In genomic region chr17:82901836-82902235, GRCh38 we compare ENCODE assay signal across 27 cellular contexts.
"Had no signal": no experiment of that assay in that cellular context is flagged by ENCODE, and none has a peak within 500 bp of the region (broad histone marks: within the 10 kb centered on the region; RNA-seq: fewer than 3 reads in every experiment).

No MANE protein-coding gene starts in this region.

- H3K4me3 ChIP-seq: adrenal gland, body of pancreas, K562, Peyer's patch, SJSA1 had no signal

- H3K27me3 Mint-ChIP-seq: activated naive CD8-positive, alpha-beta T cell treated with anti-CD3 and anti-CD28 coated beads, Interleukin-2, amount 10 ng/mL, durations not matched to agents 7 days and 5 days had no signal

- H3K27me3 ChIP-seq: adrenal gland, body of pancreas, Peyer's patch, SJSA1 had no signal

- DNase-seq: activated CD4-positive, alpha-beta T cell treated with anti-CD3 and anti-CD28 coated beads for 48 hours; activated CD4-positive, alpha-beta T cell treated with anti-CD3 and anti-CD28 coated beads, Interleukin-2, amount 50 U/mL, for 4 hours; activated CD4-positive, CD25-positive, alpha-beta regulatory T cell treated with anti-CD3 and anti-CD28 coated beads, Interleukin-2, amount 50 U/mL, for 72 hours; activated CD8-positive, alpha-beta memory T cell treated with anti-CD3 and anti-CD28 coated beads, Interleukin-2, amount 50 U/mL, for 48 hours; activated CD8-positive, alpha-beta T cell treated with anti-CD3 and anti-CD28 coated beads, Interleukin-2, amount 10 ng/mL, durations not matched to agents 7 days and 5 days; activated gamma-delta T cell; activated naive CD4-positive, alpha-beta T cell treated with anti-CD3 and anti-CD28 coated beads, Interleukin-2, amount 50 U/mL, for 16 hours; activated naive CD8-positive, alpha-beta T cell treated with anti-CD3 and anti-CD28 coated beads, Interleukin-2, amount 10 ng/mL, durations not matched to agents 7 days and 5 days; activated T-cell treated with anti-CD3 and anti-CD28 coated beads, Interleukin-2, amount 50 U/mL, for 1 hour; adrenal gland; anterior cingulate cortex; body of pancreas; central memory CD4-positive, alpha-beta T cell; Karpas-422; MM.1S; NCI-H1105; NCI-H1436 treated with DMSO at 0.1 percent for 48 hours; NCI-H187; NCI-H2081; NCI-H510A treated with DMSO at 0.1 percent for 48 hours; Peyer's patch; SHP77 had no signal

- H3K9me3 ChIP-seq: adrenal gland, body of pancreas, Peyer's patch, SJSA1 had no signal

- H3K4me3 Mint-ChIP-seq: activated CD8-positive, alpha-beta T cell treated with anti-CD3 and anti-CD28 coated beads, Interleukin-2, amount 10 ng/mL, durations not matched to agents 7 days and 5 days; activated naive CD8-positive, alpha-beta T cell treated with anti-CD3 and anti-CD28 coated beads, Interleukin-2, amount 10 ng/mL, durations not matched to agents 7 days and 5 days; T-helper 1 cell treated with Interleukin-12 subunit alpha and Interleukin-12 subunit beta and Interleukin-4 antibody, amounts not matched to agents 30 μg/mL and 1 μg/mL, for 36 hours; WTC11 had no signal

- H3K27ac ChIP-seq: adrenal gland, body of pancreas, Peyer's patch, RWPE1 had no signal

- H3K9me3 Mint-ChIP-seq: activated naive CD8-positive, alpha-beta T cell treated with anti-CD3 and anti-CD28 coated beads, Interleukin-2, amount 10 ng/mL, durations not matched to agents 7 days and 5 days; T-helper 1 cell treated with Interleukin-12 subunit alpha and Interleukin-12 subunit beta and Interleukin-4 antibody, amounts not matched to agents 30 μg/mL and 1 μg/mL, for 36 hours; WTC11 had no signal

- H3K27ac Mint-ChIP-seq: activated CD8-positive, alpha-beta T cell treated with anti-CD3 and anti-CD28 coated beads, Interleukin-2, amount 10 ng/mL, durations not matched to agents 7 days and 5 days; activated naive CD8-positive, alpha-beta T cell treated with anti-CD3 and anti-CD28 coated beads, Interleukin-2, amount 10 ng/mL, durations not matched to agents 7 days and 5 days; T-helper 1 cell treated with Interleukin-12 subunit alpha and Interleukin-12 subunit beta and Interleukin-4 antibody, amounts not matched to agents 30 μg/mL and 1 μg/mL, for 36 hours; WTC11 had no signal

- ATAC-seq: activated CD8-positive, alpha-beta T cell treated with anti-CD3 and anti-CD28 coated beads, Interleukin-2, amount 10 ng/mL, durations not matched to agents 7 days and 5 days; body of pancreas; K562; WTC11 had no signal

- H3K4me1 ChIP-seq: adrenal gland, body of pancreas, Peyer's patch had no signal

- H3K4me1 Mint-ChIP-seq: WTC11 had no signal
